In the genomic region with DNA sequence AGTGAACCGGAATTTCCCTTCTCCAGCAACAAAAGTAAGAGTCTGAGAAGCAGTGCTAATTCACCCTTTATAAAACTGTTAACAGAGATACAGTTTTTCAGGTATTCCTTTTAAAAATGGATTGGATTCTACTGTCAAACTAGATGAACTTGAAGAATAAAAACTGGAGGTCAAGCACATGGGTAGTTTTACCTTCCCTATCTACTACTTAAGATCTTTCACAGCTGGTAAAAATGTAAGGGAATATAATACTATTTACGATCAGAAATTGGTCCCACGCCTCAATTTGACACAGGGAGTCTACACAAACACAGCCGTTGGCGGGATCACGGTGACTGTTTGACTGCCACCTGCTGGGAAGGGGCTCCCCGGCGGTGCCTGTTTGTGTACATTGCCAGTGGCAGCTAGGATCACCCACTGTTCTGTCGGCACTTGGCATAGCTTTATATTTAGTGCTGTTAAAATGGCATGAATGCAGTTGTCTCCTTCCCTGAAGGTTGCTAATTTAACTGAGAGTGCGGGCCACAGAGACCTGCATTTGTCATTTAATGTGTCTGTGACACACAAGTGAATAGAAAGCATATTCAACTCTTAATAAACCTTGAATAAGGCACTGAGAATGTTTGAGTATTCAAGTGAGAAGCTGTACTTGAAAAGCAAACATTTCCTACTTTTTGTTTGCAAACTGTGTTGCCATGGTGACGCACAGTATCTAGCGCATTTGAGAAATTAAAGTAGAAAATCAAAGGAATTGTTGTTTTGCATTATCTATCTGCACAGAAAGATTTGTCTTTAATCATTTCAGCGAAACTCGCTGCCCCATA, we compare ENCODE assay signal across 2 cellular contexts.
TF ChIP-seq lines count a peak whose summit lies in the region.

No MANE protein-coding gene starts in this region.

TF ChIP-seq in SK-N-SH, 30 proteins besides CTCF, POLR2A, EP300 and RAD21 (continued from another document):
- TF ChIP-seq, protein P1, sequence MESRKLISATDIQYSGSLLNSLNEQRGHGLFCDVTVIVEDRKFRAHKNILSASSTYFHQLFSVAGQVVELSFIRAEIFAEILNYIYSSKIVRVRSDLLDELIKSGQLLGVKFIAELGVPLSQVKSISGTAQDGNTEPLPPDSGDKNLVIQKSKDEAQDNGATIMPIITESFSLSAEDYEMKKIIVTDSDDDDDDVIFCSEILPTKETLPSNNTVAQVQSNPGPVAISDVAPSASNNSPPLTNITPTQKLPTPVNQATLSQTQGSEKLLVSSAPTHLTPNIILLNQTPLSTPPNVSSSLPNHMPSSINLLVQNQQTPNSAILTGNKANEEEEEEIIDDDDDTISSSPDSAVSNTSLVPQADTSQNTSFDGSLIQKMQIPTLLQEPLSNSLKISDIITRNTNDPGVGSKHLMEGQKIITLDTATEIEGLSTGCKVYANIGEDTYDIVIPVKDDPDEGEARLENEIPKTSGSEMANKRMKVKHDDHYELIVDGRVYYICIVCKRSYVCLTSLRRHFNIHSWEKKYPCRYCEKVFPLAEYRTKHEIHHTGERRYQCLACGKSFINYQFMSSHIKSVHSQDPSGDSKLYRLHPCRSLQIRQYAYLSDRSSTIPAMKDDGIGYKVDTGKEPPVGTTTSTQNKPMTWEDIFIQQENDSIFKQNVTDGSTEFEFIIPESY (IDR thresholded peaks at IDR 0.05; ENCODE audit: borderline replicate concordance, low read depth): no peak
- TF ChIP-seq FOSL2 (IDR thresholded peaks at IDR 0.05; ENCODE audit: borderline replicate concordance, low read depth) (no peak), SIN3A (IDR thresholded peaks at IDR 0.05; ENCODE audit: borderline replicate concordance, low read depth, low read length) (no peak), YY1 (IDR thresholded peaks at IDR 0.05; ENCODE audit: low read depth) (no peak), FOXJ3 (CRISPR knock-in tag; IDR thresholded peaks at IDR 0.05) (no peak), RFX5 (IDR thresholded peaks at IDR 0.05; ENCODE audit: low read length) (no peak), RCOR1 (IDR thresholded peaks at IDR 0.05; ENCODE audit: low read length) (no peak)
- TF ChIP-seq, protein P2, sequence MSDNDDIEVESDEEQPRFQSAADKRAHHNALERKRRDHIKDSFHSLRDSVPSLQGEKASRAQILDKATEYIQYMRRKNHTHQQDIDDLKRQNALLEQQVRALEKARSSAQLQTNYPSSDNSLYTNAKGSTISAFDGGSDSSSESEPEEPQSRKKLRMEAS (IDR thresholded peaks at IDR 0.05; ENCODE audit: low read depth): no peak

TF ChIP-seq in SK-N-SH treated with all-trans-retinoic acid at 6 μM for 48 hours, 23 proteins besides CTCF, POLR2A, EP300 and RAD21 (continued from another document):
- TF ChIP-seq, protein P3, sequence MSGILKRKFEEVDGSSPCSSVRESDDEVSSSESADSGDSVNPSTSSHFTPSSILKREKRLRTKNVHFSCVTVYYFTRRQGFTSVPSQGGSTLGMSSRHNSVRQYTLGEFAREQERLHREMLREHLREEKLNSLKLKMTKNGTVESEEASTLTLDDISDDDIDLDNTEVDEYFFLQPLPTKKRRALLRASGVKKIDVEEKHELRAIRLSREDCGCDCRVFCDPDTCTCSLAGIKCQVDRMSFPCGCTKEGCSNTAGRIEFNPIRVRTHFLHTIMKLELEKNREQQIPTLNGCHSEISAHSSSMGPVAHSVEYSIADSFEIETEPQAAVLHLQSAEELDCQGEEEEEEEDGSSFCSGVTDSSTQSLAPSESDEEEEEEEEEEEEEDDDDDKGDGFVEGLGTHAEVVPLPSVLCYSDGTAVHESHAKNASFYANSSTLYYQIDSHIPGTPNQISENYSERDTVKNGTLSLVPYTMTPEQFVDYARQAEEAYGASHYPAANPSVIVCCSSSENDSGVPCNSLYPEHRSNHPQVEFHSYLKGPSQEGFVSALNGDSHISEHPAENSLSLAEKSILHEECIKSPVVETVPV (CRISPR knock-in tag; IDR thresholded peaks at IDR 0.05): no peak
